ENCODE assay signal across 1 cellular context in the genomic region with DNA sequence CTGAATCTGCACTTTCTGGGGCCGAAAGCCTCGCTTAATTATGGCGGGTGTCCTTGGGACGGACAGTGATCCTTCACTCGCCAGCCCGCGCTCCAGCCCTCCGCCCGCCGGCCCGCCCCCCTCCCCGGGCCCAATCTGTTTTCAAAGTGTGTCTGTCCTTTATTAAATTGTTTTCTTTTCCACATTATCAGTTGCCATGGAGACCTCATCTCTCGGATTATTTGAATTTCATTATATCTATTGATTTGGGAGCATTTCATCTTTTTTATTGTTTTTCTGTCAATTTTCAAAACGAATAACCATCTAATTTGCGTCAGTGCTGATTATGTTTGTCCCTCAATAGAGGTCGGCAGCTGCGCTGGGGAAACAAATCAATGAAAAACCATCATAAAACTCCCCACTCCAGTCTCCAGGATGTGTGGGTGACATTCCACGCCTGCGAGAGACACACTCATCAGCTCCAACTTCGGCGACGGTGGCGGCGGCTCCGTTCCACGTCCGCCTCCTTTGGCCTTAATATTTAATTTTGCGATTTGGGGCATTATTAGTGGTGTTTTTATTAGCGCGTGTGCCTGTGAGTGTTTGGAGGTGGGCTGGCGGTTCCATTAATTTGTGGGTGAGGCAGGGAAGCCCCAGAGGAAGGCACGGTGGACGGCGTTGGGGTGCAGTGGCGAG.
TF ChIP-seq lines count a peak whose summit lies in the region.

No MANE protein-coding gene starts in this region.

TF ChIP-seq in GM23338, 12 proteins besides CTCF, POLR2A, EP300 and RAD21 (continued from another document):
- TF ChIP-seq, protein P1, sequence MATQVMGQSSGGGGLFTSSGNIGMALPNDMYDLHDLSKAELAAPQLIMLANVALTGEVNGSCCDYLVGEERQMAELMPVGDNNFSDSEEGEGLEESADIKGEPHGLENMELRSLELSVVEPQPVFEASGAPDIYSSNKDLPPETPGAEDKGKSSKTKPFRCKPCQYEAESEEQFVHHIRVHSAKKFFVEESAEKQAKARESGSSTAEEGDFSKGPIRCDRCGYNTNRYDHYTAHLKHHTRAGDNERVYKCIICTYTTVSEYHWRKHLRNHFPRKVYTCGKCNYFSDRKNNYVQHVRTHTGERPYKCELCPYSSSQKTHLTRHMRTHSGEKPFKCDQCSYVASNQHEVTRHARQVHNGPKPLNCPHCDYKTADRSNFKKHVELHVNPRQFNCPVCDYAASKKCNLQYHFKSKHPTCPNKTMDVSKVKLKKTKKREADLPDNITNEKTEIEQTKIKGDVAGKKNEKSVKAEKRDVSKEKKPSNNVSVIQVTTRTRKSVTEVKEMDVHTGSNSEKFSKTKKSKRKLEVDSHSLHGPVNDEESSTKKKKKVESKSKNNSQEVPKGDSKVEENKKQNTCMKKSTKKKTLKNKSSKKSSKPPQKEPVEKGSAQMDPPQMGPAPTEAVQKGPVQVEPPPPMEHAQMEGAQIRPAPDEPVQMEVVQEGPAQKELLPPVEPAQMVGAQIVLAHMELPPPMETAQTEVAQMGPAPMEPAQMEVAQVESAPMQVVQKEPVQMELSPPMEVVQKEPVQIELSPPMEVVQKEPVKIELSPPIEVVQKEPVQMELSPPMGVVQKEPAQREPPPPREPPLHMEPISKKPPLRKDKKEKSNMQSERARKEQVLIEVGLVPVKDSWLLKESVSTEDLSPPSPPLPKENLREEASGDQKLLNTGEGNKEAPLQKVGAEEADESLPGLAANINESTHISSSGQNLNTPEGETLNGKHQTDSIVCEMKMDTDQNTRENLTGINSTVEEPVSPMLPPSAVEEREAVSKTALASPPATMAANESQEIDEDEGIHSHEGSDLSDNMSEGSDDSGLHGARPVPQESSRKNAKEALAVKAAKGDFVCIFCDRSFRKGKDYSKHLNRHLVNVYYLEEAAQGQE (IDR thresholded peaks at IDR 0.05; ENCODE audit: unreplicated experiment) = no peak
